ENCODE assay signal across 1 cellular context in genomic region chr4:57426779-57427395, GRCh38.
TF ChIP-seq lines count a peak whose summit lies in the region.

No MANE protein-coding gene starts in this region.

TF ChIP-seq in HepG2, 621 proteins besides CTCF, POLR2A, EP300 and RAD21 (continued from another document):
- TF ChIP-seq ZNF142 (CRISPR knock-in tag; IDR thresholded peaks at IDR 0.05) (no peak), TCF7L2 (IDR thresholded peaks at IDR 0.05; ENCODE audit: low read depth, low read length) (no peak), MYPOP (CRISPR knock-in tag; IDR thresholded peaks at IDR 0.05) (0 out of 2 replicates have a peak, but pooled peaks have one; percentile 37), ARID3A (IDR thresholded peaks at IDR 0.05; ENCODE audit: low read depth, low read length) (0 out of 2 replicates have a peak, but pooled peaks have one; percentile 30), CSRNP2 (CRISPR knock-in tag; conservative IDR thresholded peaks at IDR 0.05; ENCODE audit: low read depth) (no peak), MIXL1 (CRISPR knock-in tag; IDR thresholded peaks at IDR 0.05) (peak; percentile 52; the same call in 1 of the 2 replicates), KDM6A (CRISPR knock-in tag; IDR thresholded peaks at IDR 0.05; ENCODE audit: low read depth) (no peak), NFKB2 (CRISPR knock-in tag; IDR thresholded peaks at IDR 0.05; ENCODE audit: borderline replicate concordance) (no peak), ZNF276 (CRISPR knock-in tag; IDR thresholded peaks at IDR 0.05; ENCODE audit: low read depth) (no peak), IKZF4 (CRISPR knock-in tag; IDR thresholded peaks at IDR 0.05; ENCODE audit: borderline replicate concordance, low read depth, not compliant biosample characterization) (no peak), CEBPZ (IDR thresholded peaks at IDR 0.05; ENCODE audit: low read length) (no peak), ZNF646 (CRISPR knock-in tag; IDR thresholded peaks at IDR 0.05) (peak; percentile 89), ZNF33B (CRISPR knock-in tag; IDR thresholded peaks at IDR 0.05) (no peak), HNRNPK (IDR thresholded peaks at IDR 0.05; ENCODE audit: low read depth, low read length, poor library complexity, severe bottlenecking) (no peak), AGO2 (optimal IDR thresholded peaks at IDR 0.05; ENCODE audit: low read depth, low read length) (no peak), CBX5 (CRISPR knock-in tag; IDR thresholded peaks at IDR 0.05; ENCODE audit: borderline replicate concordance) (0 out of 2 replicates have a peak, but pooled peaks have one; percentile 44), GLMP (CRISPR knock-in tag; IDR thresholded peaks at IDR 0.05; ENCODE audit: borderline replicate concordance) (no peak), HOMEZ (CRISPR knock-in tag; IDR thresholded peaks at IDR 0.05; ENCODE audit: low read depth) (no peak), SAP130 (CRISPR knock-in tag; IDR thresholded peaks at IDR 0.05; ENCODE audit: low read depth) (no peak)
